Comparison of ENCODE assay signal across 18 cellular contexts in genomic region chr5:142176255-142176654, GRCh38.
DNase-seq lines count a peak whose midpoint lies in the region; ATAC-seq and TF ChIP-seq lines count a peak whose summit lies in the region.
"Had no signal": no experiment of that assay in that cellular context is flagged by ENCODE, and none has a peak within 500 bp of the region (broad histone marks: within the 10 kb centered on the region; RNA-seq: fewer than 3 reads in every experiment).

No MANE protein-coding gene starts in this region.

- TF ChIP-seq CTCF in testis (IDR thresholded peaks at IDR 0.05), result no peak

- no peak for TF ChIP-seq POLR2A in testis (IDR thresholded peaks at IDR 0.05)

- H3K4me3 ChIP-seq in testis, result no peak overlapping the region

- H3K27me3 ChIP-seq in testis, result no peaks in the 10 kb centered on the region

- 59 to 61% methylated on average over 2 of the region's 2 CpGs for WGBS in testis, 2 donors

- H3K36me3 ChIP-seq in testis (ENCODE audit: low read depth, missing control alignments), result no peaks in the 10 kb centered on the region

- no peaks in the 10 kb centered on the region for H3K9me3 ChIP-seq in testis

- ATAC-seq in Right ventricle myocardium inferior (peak; percentile 65), Right ventricle myocardium superior (ENCODE audit: poor library complexity) (peak; percentile 84), GM19455 (IDR thresholded peaks at IDR 0.05; ENCODE audit: unreplicated experiment) (no peak)

- intact Hi-C loops in Right ventricle myocardium inferior (cut with DNase I) (no loop called here), cardiac septum (cut with DNase I) (no loop called here), Right ventricle myocardium superior (cut with DNase I) (no loop called here), testis (cut with DNase I; ENCODE audit: low total_unique reads) (no loop called here)

- no peak overlapping the region for H3K27ac ChIP-seq in testis

- H3K4me1 ChIP-seq in testis, result no peaks in the 10 kb centered on the region

- DNase-seq in Right ventricle myocardium inferior (ENCODE audit: missing footprints) (no peak), cardiac septum (ENCODE audit: low spot score) (no peak), Right ventricle myocardium superior (no peak), islet precursor cell (peak; percentile 58), testis (peak; percentile 7), NCI-H2196 (lab: John Stamatoyannopoulos, UW; ENCODE audit: unreplicated experiment) (no peak)
- no peak for DNase-seq in stimulated activated CD4-positive, alpha-beta T cell treated with anti-CD3 and anti-CD28 coated beads, Interleukin-4, amount 100 ng/mL, for 4 hours
- DNase-seq: 8988T, C1 segment of cervical spinal cord, DMS79 treated with DMSO at 0.1 percent for 48 hours, HCEC 1CT, NCI-H1048, NCI-H1436 treated with DMSO at 0.1 percent for 48 hours, NCI-H2029 treated with DMSO at 0.1 percent for 48 hours, NCI-H510A treated with DMSO at 0.1 percent for 48 hours, NCI-H82, SHP77 had no signal

Comparison
In these comparisons a context has a peak if more than half of its experiments do, and no peak if none do; other contexts are left out.
1. DNase-seq: peak in islet precursor cell (single experiment) and testis (single experiment); none in Right ventricle myocardium inferior (single experiment), cardiac septum (single experiment), Right ventricle myocardium superior (single experiment), NCI-H2196 (single experiment) and stimulated activated CD4-positive, alpha-beta T cell treated with anti-CD3 and anti-CD28 coated beads, Interleukin-4, amount 100 ng/mL, for 4 hours (0 of 2).